In the genomic region with DNA sequence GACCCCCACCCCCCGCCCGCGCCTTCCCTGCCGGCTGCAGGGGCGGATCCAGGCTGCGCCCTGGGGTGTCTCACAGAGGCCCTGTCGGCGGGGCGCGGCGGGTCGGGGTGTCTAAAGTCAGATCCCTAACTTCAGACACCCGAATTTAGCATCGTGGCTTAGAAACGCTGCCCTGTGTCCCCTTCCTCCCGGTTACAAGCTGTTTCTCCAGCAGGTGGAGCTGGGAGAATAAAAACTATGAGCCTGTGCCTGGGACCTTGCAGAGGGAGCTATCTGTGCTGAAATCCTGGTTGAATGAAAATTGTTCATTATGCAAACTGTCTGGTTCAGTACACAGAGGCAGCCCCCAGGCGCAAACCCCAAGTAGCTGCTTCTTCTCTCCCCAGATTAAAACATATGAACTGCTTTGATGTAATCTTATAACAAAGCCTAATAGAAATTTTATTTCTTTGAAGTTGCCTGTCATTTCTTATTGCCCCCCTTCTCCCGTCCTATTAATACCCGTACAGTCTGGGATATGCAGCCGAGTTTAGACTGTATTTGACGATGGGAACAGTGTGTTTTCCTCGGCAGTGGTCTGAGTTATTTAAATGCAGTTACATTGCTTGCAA, we compare ENCODE assay signal across 8 cellular contexts.
DNase-seq lines count a peak whose midpoint lies in the region; ATAC-seq and TF ChIP-seq lines count a peak whose summit lies in the region.

No MANE protein-coding gene starts in this region.

- H3K4me3 ChIP-seq in NB4 (ENCODE audit: low read depth, low read length) (no peak overlapping the region), SK-N-SH (ENCODE audit: low read depth in 2 of 2, low read length in 1 of 2) (peak overlapping the region in 1 of 2 experiments; percentile 48; a peak in 2 of 4 replicates), iPS-18c (ENCODE audit: insufficient read depth, low read depth, low read length) (peak overlapping the region; percentile 22; the same call in 1 of the 2 replicates), gastrocnemius medialis (peak overlapping the region; percentile 18 to 46 (median 30))

- H3K79me2 ChIP-seq in SK-N-SH (ENCODE audit: insufficient read depth): no peaks in the 10 kb centered on the region

- no peak overlapping the region for H3K9ac ChIP-seq in SK-N-SH

- H3K27me3 ChIP-seq in SK-N-SH (ENCODE audit: insufficient read depth): peaks cover 7% of the 10 kb centered on the region; the same call in 1 of the 2 replicates
- H3K27me3 ChIP-seq in gastrocnemius medialis: peaks cover 6 to 13% (median 8%) of the 10 kb centered on the region in 3 donors

- H4K20me1 ChIP-seq in SK-N-SH (ENCODE audit: insufficient read depth): no peaks in the 10 kb centered on the region

- H3K9me3 ChIP-seq in SK-N-SH: no peaks in the 10 kb centered on the region
- no peaks in the 10 kb centered on the region for H3K9me3 ChIP-seq in iPS-18c (ENCODE audit: control insufficient read depth, insufficient read depth, low read length)
- H3K9me3 ChIP-seq in gastrocnemius medialis: no peaks in the 10 kb centered on the region

- POLR2A ChIA-PET in SK-N-SH (lab: Yijun Ruan, JAX): interaction anchor here (1.0 to 2.2 kb wide), 3 partner anchors 115 to 132 kb away, joined by 4 to 11 read pairs (median 4); partner anchors contain the start of gene RTN4RL1

- H3K4me1 ChIP-seq in SK-N-SH (ENCODE audit: control insufficient read depth in 1 of 2, insufficient read depth in 2 of 2, low read depth in 1 of 2, low read length in 1 of 2): peaks cover 0 to 19% of the 10 kb centered on the region in 2 experiments; a peak in 1 of 4 replicates
- H3K4me1 ChIP-seq in gastrocnemius medialis: peaks cover 30 to 32% of the 10 kb centered on the region in 2 donors

- no peak for TF ChIP-seq EP300 in SK-N-SH (IDR thresholded peaks at IDR 0.05; ENCODE audit: borderline replicate concordance in 1 of 2, low read depth in 1 of 2, low read length in 1 of 2)

- ATAC-seq in gastrocnemius medialis (peak; percentile 78 to 85), GM18909 (IDR thresholded peaks at IDR 0.05; ENCODE audit: poor library complexity, unreplicated experiment) (no peak), HG03342 (IDR thresholded peaks at IDR 0.05; ENCODE audit: unreplicated experiment) (no peak)

- no peak overlapping the region for H2AFZ ChIP-seq in SK-N-SH (ENCODE audit: low read depth)

- H3K36me3 Mint-ChIP-seq in brain: no peaks in the 10 kb centered on the region

- no peaks in the 10 kb centered on the region for H3K9me2 ChIP-seq in SK-N-SH

- H3F3A ChIP-seq in SK-N-SH (replicated peaks; ENCODE audit: insufficient read depth): no peaks in the 10 kb centered on the region

- peaks cover 74% of the 10 kb centered on the region for H3K4me1 Mint-ChIP-seq in brain

- intact Hi-C loops in gastrocnemius medialis (cut with DNase I; ENCODE audit: low total_unique reads): loop anchor here (1.0 to 10.0 kb wide), 4 partner anchors 94 to 376 kb away; partner anchors contain the start of gene OVCA2

- no peak overlapping the region for H3K27ac ChIP-seq in SK-N-SH (ENCODE audit: low read depth in 2 of 2, low read length in 1 of 2)
- no peak overlapping the region for H3K27ac ChIP-seq in gastrocnemius medialis

- WGBS in SK-N-SH (ENCODE audit: low lambda C conversion rate): 10% methylated on average over 13 of the region's 22 CpGs

- CTCF ChIA-PET in SK-N-SH (lab: Yijun Ruan, JAX): interaction anchor here (0.5 to 5.2 kb wide), 42 partner anchors 8 to 374 kb away, joined by 3 to 197 read pairs (median 4); partner anchors contain the start of genes DPH1, OVCA2 and RTN4RL1

- H3K27ac Mint-ChIP-seq in brain: peak overlapping the region; percentile 64 to 95 (median 91)

- in situ Hi-C loops in gastrocnemius medialis (cut with MboI; ENCODE audit: low sequenced_read_pairs in 4 of 4): loop anchor here (10.0 to 25.0 kb wide), 3 partner anchors 116 to 353 kb away; partner anchors contain the start of gene RTN4RL1 (in 1 of the 4)

- TF ChIP-seq POLR2A in NB4 (IDR thresholded peaks at IDR 0.05; ENCODE audit: extremely low read depth, insufficient read length) (no peak), gastrocnemius medialis (IDR thresholded peaks at IDR 0.05) (no peak)

- peaks cover 0 to 4% (median 0%) of the 10 kb centered on the region in 5 experiments for H3K9me3 Mint-ChIP-seq in brain

- TF ChIP-seq RAD21 in SK-N-SH (IDR thresholded peaks at IDR 0.05; ENCODE audit: low read length): peak; percentile 97

- TF ChIP-seq CTCF in NB4 (IDR thresholded peaks at IDR 0.05; ENCODE audit: low read depth, low read length): peak; percentile 49
- peak; percentile 73 for TF ChIP-seq CTCF in SK-N-SH (IDR thresholded peaks at IDR 0.05)
- peak; percentile 91 to 96 for TF ChIP-seq CTCF in brain (conservative IDR thresholded peaks at IDR 0.05)
- TF ChIP-seq CTCF in gastrocnemius medialis (IDR thresholded peaks at IDR 0.05 in 4 of 5, conservative IDR thresholded peaks at IDR 0.05 in 1 of 5): peak; percentile 63 to 81 (median 76)

- DNase-seq in GM04503 (ENCODE audit: low read depth): peak; percentile 27
- DNase-seq in NB4 (ENCODE audit: low read depth): peak; percentile 65
- peak; percentile 91 for DNase-seq in SK-N-SH
- peak; percentile 41 to 55 for DNase-seq in gastrocnemius medialis

- H3K4me2 ChIP-seq in SK-N-SH: peak overlapping the region; percentile 62; the same call in 1 of the 2 replicates

- H3K36me3 ChIP-seq in SK-N-SH (replicated peaks in 1 of 2; ENCODE audit: control insufficient read depth in 1 of 2, insufficient read depth in 2 of 2, low read length in 1 of 2) (no peaks in the 10 kb centered on the region), gastrocnemius medialis (no peaks in the 10 kb centered on the region)

- peaks cover 10% of the 10 kb centered on the region for H3K27me3 Mint-ChIP-seq in brain

- H3K4me3 Mint-ChIP-seq in brain: peak overlapping the region; percentile 75 to 85 (median 79)

TF ChIP-seq in SK-N-SH, 30 proteins besides CTCF, POLR2A, EP300 and RAD21:
- 0 out of 2 replicates have a peak, but pooled peaks have one; percentile 31 for TF ChIP-seq RFX5 (IDR thresholded peaks at IDR 0.05; ENCODE audit: low read length)
- TF ChIP-seq RXRA (IDR thresholded peaks at IDR 0.05; ENCODE audit: borderline replicate concordance, low read depth): no peak
- TF ChIP-seq REST (IDR thresholded peaks at IDR 0.05; ENCODE audit: low read depth, low read length): peak; percentile 16; the same call in 1 of the 2 replicates
- TF ChIP-seq SMC3 (IDR thresholded peaks at IDR 0.05; ENCODE audit: low read depth, low read length): peak; percentile 96

Comparison
In these comparisons a context has a peak if more than half of its experiments do, and no peak if none do; other contexts are left out.
1. DNase-seq: peak in every context shown above with its lines; median percentile 91 in SK-N-SH; 65 in NB4; 48 in gastrocnemius medialis; 27 in GM04503.
2. ATAC-seq: peak in gastrocnemius medialis (2 of 2); none in GM18909 (single experiment) and HG03342 (single experiment).
3. Peak in every context shown above with its lines, with median percentiles within 50 percentile points of each other: CTCF ChIP-seq.